1 cellular context compared by ENCODE assay signal in genomic region chr15:66404122-66404521, GRCh38.
TF ChIP-seq lines count a peak whose summit lies in the region.

No MANE protein-coding gene starts in this region.

TF ChIP-seq in H1, 55 proteins besides CTCF, POLR2A, EP300 and RAD21:
- TF ChIP-seq GABPA (IDR thresholded peaks at IDR 0.05; ENCODE audit: borderline replicate concordance, insufficient read depth, low read length) (no peak), TCF12 (IDR thresholded peaks at IDR 0.05; ENCODE audit: low read depth, low read length) (no peak), BACH1 (IDR thresholded peaks at IDR 0.05; ENCODE audit: low read length) (no peak), TBP (IDR thresholded peaks at IDR 0.05; ENCODE audit: low read depth, low read length) (0 out of 2 replicates have a peak, but pooled peaks have one; percentile 11), PHF8 (conservative IDR thresholded peaks at IDR 0.05; ENCODE audit: low read depth, low read length) (no peak)
- TF ChIP-seq, protein P1, sequence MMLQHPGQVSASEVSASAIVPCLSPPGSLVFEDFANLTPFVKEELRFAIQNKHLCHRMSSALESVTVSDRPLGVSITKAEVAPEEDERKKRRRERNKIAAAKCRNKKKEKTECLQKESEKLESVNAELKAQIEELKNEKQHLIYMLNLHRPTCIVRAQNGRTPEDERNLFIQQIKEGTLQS (IDR thresholded peaks at IDR 0.05; ENCODE audit: insufficient read depth, low read depth, low read length), result no peak
TF ChIP-seq in H1: peak in this region for 1.
